In the genomic region with DNA sequence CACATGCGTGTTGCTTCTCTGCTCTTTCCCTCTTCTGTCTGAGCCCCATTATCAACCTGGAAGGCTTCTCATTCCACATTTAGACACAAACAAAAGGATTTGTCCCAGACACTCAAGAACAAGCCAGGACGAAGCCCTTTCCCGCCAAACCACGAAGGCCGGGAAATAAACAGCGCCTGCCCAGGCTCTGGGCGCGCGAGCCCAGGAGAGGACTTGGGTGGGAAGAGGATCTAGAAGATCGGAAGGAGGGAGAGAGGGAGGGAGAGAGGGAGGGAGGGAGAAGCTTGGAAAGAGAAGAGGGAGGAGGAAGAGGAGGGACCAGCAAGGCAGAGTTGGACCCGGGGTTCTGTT, we compare ENCODE assay signal across 12 cellular contexts. TPM values are rescaled to one million over a fixed set of nuclear protein-coding genes. Genes with fewer than 3 reads are reported as not detected.
A peak's percentile ranks its signal among the peaks of the same experiment; 100 is the strongest.
DNase-seq lines count a peak whose midpoint lies in the region; ATAC-seq and TF ChIP-seq lines count a peak whose summit lies in the region.
"Had no signal": no experiment of that assay in that cellular context is flagged by ENCODE, and none has a peak within 500 bp of the region (broad histone marks: within the 10 kb centered on the region; RNA-seq: fewer than 3 reads in every experiment).

No MANE protein-coding gene starts in this region.

- no peaks in the 10 kb centered on the region for H3K9me3 Mint-ChIP-seq in Calu3 (ENCODE audit: low read depth, unreplicated experiment)
- H3K9me3 Mint-ChIP-seq in brain: peaks cover 2 to 10% (median 5%) of the 10 kb centered on the region in 5 experiments
- peaks cover 0 to 21% (median 3%) of the 10 kb centered on the region in 7 donors for H3K9me3 Mint-ChIP-seq in naive B cell

- TF ChIP-seq CTCF in AG10803 (conservative IDR thresholded peaks at IDR 0.05; ENCODE audit: low read length): no peak
- TF ChIP-seq CTCF in Calu3 (IDR thresholded peaks at IDR 0.05; ENCODE audit: unreplicated experiment): no peak
- no peak for TF ChIP-seq CTCF in brain (conservative IDR thresholded peaks at IDR 0.05)
- no peak for TF ChIP-seq CTCF in spleen (IDR thresholded peaks at IDR 0.05 in 8 of 11, conservative IDR thresholded peaks at IDR 0.05 in 3 of 11)
- TF ChIP-seq CTCF in ovary (IDR thresholded peaks at IDR 0.05): no peak

- H3K27me3 Mint-ChIP-seq in Calu3 (ENCODE audit: unreplicated experiment) (peaks cover 81% of the 10 kb centered on the region), brain (peaks cover 89% of the 10 kb centered on the region), naive B cell (peaks cover 76 to 89% (median 80%) of the 10 kb centered on the region in 3 donors)

- CTCF ChIA-PET in Calu3 (lab: Charles Lee): interaction anchor here (0.5 kb wide), 1 partner anchor 582 kb away, joined by 8 read pairs; no protein-coding TSS in a partner anchor

- H3K4me1 ChIP-seq in spleen (peaks cover 11 to 45% (median 40%) of the 10 kb centered on the region in 6 donors), ovary (ENCODE audit: insufficient read depth) (peaks cover 10% of the 10 kb centered on the region)

- no peak overlapping the region for H3K27ac ChIP-seq in spleen
- no peak overlapping the region for H3K27ac ChIP-seq in ovary
- H3K27ac ChIP-seq: HL-60, testis had no signal

- H3K36me3 Mint-ChIP-seq in Calu3 (ENCODE audit: insufficient read depth, unreplicated experiment) (no peaks in the 10 kb centered on the region), brain (no peaks in the 10 kb centered on the region), naive B cell (peaks cover 0 to 7% of the 10 kb centered on the region in 2 donors)

- H3K27me3 ChIP-seq in spleen (replicated peaks in 1 of 7) (peaks cover 21 to 99% (median 80%) of the 10 kb centered on the region in 7 donors), ovary (no peaks in the 10 kb centered on the region)

- H3K9me3 ChIP-seq in spleen: no peaks in the 10 kb centered on the region
- no peaks in the 10 kb centered on the region for H3K9me3 ChIP-seq in ovary
- H3K9me3 ChIP-seq: testis had no signal

- peak overlapping the region; percentile 59 for H3K4me3 ChIP-seq in AG10803 (ENCODE audit: low read length)
- no peak overlapping the region for H3K4me3 ChIP-seq in spleen
- H3K4me3 ChIP-seq in ovary: no peak overlapping the region
- H3K4me3 ChIP-seq: testis had no signal

- H3K4me3 Mint-ChIP-seq in Calu3 (ENCODE audit: low read depth, unreplicated experiment): peak overlapping the region; percentile 79
- peak overlapping the region; percentile 82 to 86 (median 84) for H3K4me3 Mint-ChIP-seq in brain
- H3K4me3 Mint-ChIP-seq in naive B cell: peak overlapping the region in 6 of 8 donors; percentile 82 to 98 (median 95)

- TF ChIP-seq POLR2A in spleen (IDR thresholded peaks at IDR 0.05): no peak
- no peak for TF ChIP-seq POLR2A in ovary (IDR thresholded peaks at IDR 0.05)

- no peak overlapping the region for H3K27ac Mint-ChIP-seq in Calu3 (ENCODE audit: unreplicated experiment)
- peak overlapping the region in 2 of 5 experiments; percentile 67 to 81 for H3K27ac Mint-ChIP-seq in brain
- peak overlapping the region in 4 of 6 donors; percentile 42 to 74 (median 66) for H3K27ac Mint-ChIP-seq in naive B cell

- H3K4me1 Mint-ChIP-seq in Calu3 (ENCODE audit: low read depth, unreplicated experiment): peaks cover 24% of the 10 kb centered on the region
- H3K4me1 Mint-ChIP-seq in brain: peaks cover 71% of the 10 kb centered on the region
- H3K4me1 Mint-ChIP-seq in naive B cell: peaks cover 31 to 45% (median 33%) of the 10 kb centered on the region in 3 donors

- 14 to 20% (median 17%) methylated on average over 11 of the region's 11 CpGs for WGBS in spleen, 5 donors
- WGBS in ovary, 3 donors: 15 to 19% (median 17%) methylated on average over 11 of the region's 11 CpGs

- no TSS peak for BruUV-seq in Calu3 (replicated peaks; lab: Mats Ljungman, UMichigan)

- TF ChIP-seq EP300 in ovary (IDR thresholded peaks at IDR 0.05): no peak

- intact Hi-C loops in Calu3 (cut with micrococcal nuclease; ENCODE audit: unreplicated experiment) (no loop called here), spleen (cut with DNase I; ENCODE audit: low total_unique reads) (no loop called here), ovary (cut with DNase I) (no loop called here)

- H3K36me3 ChIP-seq in spleen (no peaks in the 10 kb centered on the region), ovary (no peaks in the 10 kb centered on the region)

- ATAC-seq in naive B cell (ENCODE audit: low read depth in 2 of 2): no peak
- no peak for ATAC-seq in HG03045 (IDR thresholded peaks at IDR 0.05; ENCODE audit: unreplicated experiment)

- DNase-seq in AG10803 (ENCODE audit: low read depth) (no peak), Calu3 (no peak), naive B cell (no peak), spleen (no peak), ovary (no peak), NCI-H1417 (lab: John Stamatoyannopoulos, UW) (no peak)
- DNase-seq: activated CD4-positive, CD25-positive, alpha-beta regulatory T cell treated with anti-CD3 and anti-CD28 coated beads, Interleukin-2, amount 50 U/mL, for 72 hours; COR-L47; testis had no signal

RNA-seq across cellular contexts. Expression of a gene that starts 6.8 kb away (rescaled TPM):
- total RNA-seq in Calu3 (2022) (not detected in 2 replicates), spleen (not detected), ovary (not detected)
- polyA plus RNA-seq in brain (ENCODE audit: insufficient read depth, low read depth, low replicate concordance) (0.61 TPM), naive B cell (ENCODE audit: low read depth in 6 of 6) (not detected), spleen (not detected), ovary (not detected)
